Comparison of ENCODE assay signal across 33 cellular contexts in genomic region chr9:12232836-12233235, GRCh38.
DNase-seq lines count a peak whose midpoint lies in the region; FAIRE-seq and TF ChIP-seq lines count a peak whose summit lies in the region.
"Had no signal": no experiment of that assay in that cellular context is flagged by ENCODE, and none has a peak within 500 bp of the region (broad histone marks: within the 10 kb centered on the region; RNA-seq: fewer than 3 reads in every experiment).

No MANE protein-coding gene starts in this region.

- H3K4me3 ChIP-seq in small intestine (ENCODE audit: low read depth in 1 of 2, low read length in 2 of 2) (no peak overlapping the region), tibial artery (no peak overlapping the region)
- H3K4me3 ChIP-seq: A549; BLaER1; BLaER1 treated with 17β-estradiol and CSF1 and Interleukin-3, amounts not matched to agents 10 nM and 100 nM had no signal

- H3K27me3 ChIP-seq in small intestine (ENCODE audit: control insufficient read depth in 2 of 2, insufficient read depth in 2 of 2, low read length in 2 of 2) (no peaks in the 10 kb centered on the region), tibial artery (no peaks in the 10 kb centered on the region)
- H3K27me3 ChIP-seq: BE2C; BLaER1; BLaER1 treated with 17β-estradiol and CSF1 and Interleukin-3, amounts not matched to agents 10 nM and 100 nM had no signal

- intact Hi-C loops in head of caudate nucleus (cut with DNase I), result no loop called here
- intact Hi-C loops in tibial artery (cut with DNase I; ENCODE audit: low total_unique reads), result no loop called here

- peak in 25 of 42 donors; percentile 8 to 66 (median 32) for DNase-seq in head of caudate nucleus
- peak; percentile 34 for DNase-seq in putamen (ENCODE audit: low spot score)
- no peak for DNase-seq in small intestine
- DNase-seq in dedifferentiated amniotic fluid mesenchymal stem cell (ENCODE audit: extremely low spot score), result no peak
- DNase-seq in tibial artery, result no peak
- no peak for DNase-seq in DMS153 treated with DMSO at 0.1 percent for 48 hours (lab: John Stamatoyannopoulos, UW; ENCODE audit: unreplicated experiment)
- DNase-seq: 8988T; ACHN; AML-193; BE2C; C1 segment of cervical spinal cord; Caco-2; Calu3; CD4-positive, alpha-beta memory T cell; CD4-positive, alpha-beta T cell; CD4-positive, CD25-positive, alpha-beta regulatory T cell; CD8-positive, alpha-beta memory T cell; CD8-positive, alpha-beta T cell; COR-L47; DMS 273 treated with DMSO at 0.1 percent for 48 hours; DMS153; DMS53; DMS79; DMS79 treated with DMSO at 0.1 percent for 48 hours; DND-41; EL had no signal

- 91 to 94% (median 92%) methylated on average over 3 of the region's 3 CpGs for WGBS in small intestine, 3 donors

- FAIRE-seq in small intestine (lab: Jason Lieb, UNC), result peak; percentile 5
- FAIRE-seq: A204.1, A549, D721Med had no signal

- TF ChIP-seq CTCF in tibial artery (IDR thresholded peaks at IDR 0.05), result no peak

- no peaks in the 10 kb centered on the region for H3K36me3 ChIP-seq in small intestine (ENCODE audit: control insufficient read depth in 2 of 2, insufficient read depth in 2 of 2, low read length in 2 of 2)
- no peaks in the 10 kb centered on the region for H3K36me3 ChIP-seq in tibial artery
- H3K36me3 ChIP-seq: BE2C had no signal

- H3K9me3 ChIP-seq in small intestine (ENCODE audit: control insufficient read depth, low read depth) (peaks cover 2% of the 10 kb centered on the region), tibial artery (peaks cover 0 to 6% (median 0%) of the 10 kb centered on the region in 3 donors)
- H3K9me3 ChIP-seq: A549, BE2C, Caco-2 had no signal

- H3K27ac ChIP-seq in small intestine (ENCODE audit: low read depth in 1 of 2, low read length in 1 of 2) (no peak overlapping the region), tibial artery (no peak overlapping the region)
- H3K27ac ChIP-seq: 22Rv1; A549; BLaER1; BLaER1 treated with 17β-estradiol and CSF1 and Interleukin-3, amounts not matched to agents 10 nM and 100 nM; C4-2B had no signal

- H3K4me1 ChIP-seq in small intestine (ENCODE audit: control insufficient read depth in 2 of 2, insufficient read depth in 1 of 2, low read depth in 1 of 2, low read length in 1 of 2) (no peaks in the 10 kb centered on the region), tibial artery (no peaks in the 10 kb centered on the region)
- H3K4me1 ChIP-seq: A549, BE2C, Caco-2 had no signal

Comparison
In these comparisons a context has a peak if more than half of its experiments do, and no peak if none do; other contexts are left out.
1. DNase-seq: peak in head of caudate nucleus (25 of 42) and putamen (single experiment); none in small intestine (single experiment), dedifferentiated amniotic fluid mesenchymal stem cell (single experiment), tibial artery (0 of 2) and DMS153 treated with DMSO at 0.1 percent for 48 hours (single experiment).